ENCODE assay signal across 8 cellular contexts in the genomic region with DNA sequence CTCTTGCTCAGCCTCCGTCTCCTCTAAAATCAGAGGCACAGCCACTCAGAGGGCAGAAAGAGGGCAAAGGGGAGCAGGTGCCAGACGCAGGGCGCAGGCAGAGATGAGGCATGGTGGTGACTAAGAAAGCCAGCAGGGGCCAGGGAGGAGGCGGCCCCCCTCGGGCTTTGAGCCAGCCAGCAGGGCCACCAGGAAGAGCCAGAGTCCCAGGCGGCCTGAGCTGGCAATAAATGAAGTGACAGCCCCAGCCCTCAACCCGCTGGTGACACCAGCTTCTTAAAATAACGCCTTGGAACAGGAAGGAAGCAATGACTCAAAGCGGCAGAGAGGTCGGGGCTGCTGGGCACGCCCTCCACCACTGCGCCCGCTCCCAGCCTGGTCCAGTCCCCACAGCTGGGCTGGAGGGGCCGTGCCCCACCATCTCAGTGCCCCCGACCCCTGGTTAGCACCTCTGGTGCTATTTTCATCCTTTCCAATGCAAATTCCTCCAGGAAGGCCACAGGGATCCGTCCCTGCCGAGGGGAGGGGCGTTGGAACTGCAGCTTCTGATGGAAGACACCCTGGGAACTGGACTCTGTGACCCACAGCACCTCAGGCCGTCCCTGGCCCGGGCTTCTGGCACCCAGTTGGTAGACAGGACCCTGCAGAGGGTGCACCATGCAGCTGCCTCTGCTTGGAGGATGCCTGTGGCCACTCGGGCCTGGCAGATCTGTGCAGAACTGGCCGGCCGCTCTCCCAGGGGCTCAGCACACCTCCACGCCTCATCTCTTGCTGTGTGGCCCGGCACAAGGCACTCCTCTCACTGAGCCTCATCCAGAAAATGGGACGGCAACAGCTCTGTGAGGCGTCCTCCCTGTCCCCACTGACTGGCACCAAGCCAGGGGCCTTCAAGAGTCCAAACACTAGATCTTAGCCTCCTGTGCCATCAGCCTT.
DNase-seq lines count a peak whose midpoint lies in the region; ATAC-seq and TF ChIP-seq lines count a peak whose summit lies in the region.

No MANE protein-coding gene starts in this region.

- ATAC-seq in GM19043 (IDR thresholded peaks at IDR 0.05; ENCODE audit: low read depth, unreplicated experiment) = peak; percentile 66
- peak; percentile 85 for ATAC-seq in HG03175 (IDR thresholded peaks at IDR 0.05; ENCODE audit: unreplicated experiment)
- peak; percentile 90 to 91 for ATAC-seq in activated naive CD4-positive, alpha-beta T cell treated with anti-CD3 and anti-CD28 coated beads, Interleukin-2, amount 50 U/mL, for 72 hours

- in situ Hi-C loops in ACHN (cut with HindIII; ENCODE audit: low pct_ligation_motif_present, low pct_unique_long_range_greater_than_20kb, low sequenced_read_pairs) = no loop called here

- no peak overlapping the region for H3K27ac Mint-ChIP-seq in activated naive CD4-positive, alpha-beta T cell treated with anti-CD3 and anti-CD28 coated beads, Interleukin-2, amount 50 U/mL, for 72 hours

- peaks cover 25% of the 10 kb centered on the region for H3K36me3 ChIP-seq in left ventricle myocardium inferior

- H3K27ac ChIP-seq in left ventricle myocardium inferior (replicated peaks) = peak overlapping the region; percentile 93

- no peaks in the 10 kb centered on the region for H3K27me3 ChIP-seq in left ventricle myocardium inferior (ENCODE audit: low read depth)

- peak overlapping the region; percentile 43 for H3K4me3 ChIP-seq in left ventricle myocardium inferior

- no peaks in the 10 kb centered on the region for H3K9me3 ChIP-seq in left ventricle myocardium inferior (replicated peaks)

- intact Hi-C loops in left ventricle myocardium inferior (cut with micrococcal nuclease) = no loop called here

- H3K4me1 ChIP-seq in left ventricle myocardium inferior = peaks cover 77% of the 10 kb centered on the region

- no peak for TF ChIP-seq CTCF in left ventricle myocardium inferior (IDR thresholded peaks at IDR 0.05; ENCODE audit: borderline replicate concordance)

- DNase-seq in ACHN = peak; percentile 78
- DNase-seq in SKM-1 treated with dmso at 0.1 percent for 144 hours (lab: John Stamatoyannopoulos, UW; ENCODE audit: unreplicated experiment) = peak; percentile 68
- peak; percentile 74 to 91 for DNase-seq in activated naive CD4-positive, alpha-beta T cell treated with anti-CD3 and anti-CD28 coated beads, Interleukin-2, amount 50 U/mL, for 72 hours (ENCODE audit: low spot score in 2 of 2)
- DNase-seq in left ventricle myocardium inferior = peak; percentile 86
- DNase-seq in stimulated activated CD4-positive, alpha-beta T cell treated with anti-CD3 and anti-CD28 coated beads, Interleukin-15, amount 100 ng/mL, for 1 hour (ENCODE audit: low read depth in 1 of 2, low spot score in 1 of 2) = peak; percentile 55 to 66
- no peak for DNase-seq in kidney glomerular epithelial cell (lab: John Stamatoyannopoulos, UW)

- no peaks in the 10 kb centered on the region for H3K9me3 Mint-ChIP-seq in activated naive CD4-positive, alpha-beta T cell treated with anti-CD3 and anti-CD28 coated beads, Interleukin-2, amount 50 U/mL, for 72 hours

- peaks cover 0 to 5% of the 10 kb centered on the region in 2 donors for H3K36me3 Mint-ChIP-seq in activated naive CD4-positive, alpha-beta T cell treated with anti-CD3 and anti-CD28 coated beads, Interleukin-2, amount 50 U/mL, for 72 hours
